ENCODE assay signal across 1 cellular context in genomic region chr19:36378625-36379509, GRCh38.
TF ChIP-seq lines count a peak whose summit lies in the region.

TSS of gene ZFP14 (minus strand) at chr19:36379201. CDS start at chr19:36367892, 11,309 bp downstream.

TF ChIP-seq in WTC11, 78 proteins besides CTCF, POLR2A, EP300 and RAD21 (continued from another document):
- TF ChIP-seq MAX (CRISPR knock-in tag; IDR thresholded peaks at IDR 0.05): peak; percentile 56
- 0 out of 2 replicates have a peak, but pooled peaks have one; percentile 29 for TF ChIP-seq E2F4 (CRISPR knock-in tag; IDR thresholded peaks at IDR 0.05; ENCODE audit: borderline replicate concordance, low read depth)
- TF ChIP-seq, protein P1, sequence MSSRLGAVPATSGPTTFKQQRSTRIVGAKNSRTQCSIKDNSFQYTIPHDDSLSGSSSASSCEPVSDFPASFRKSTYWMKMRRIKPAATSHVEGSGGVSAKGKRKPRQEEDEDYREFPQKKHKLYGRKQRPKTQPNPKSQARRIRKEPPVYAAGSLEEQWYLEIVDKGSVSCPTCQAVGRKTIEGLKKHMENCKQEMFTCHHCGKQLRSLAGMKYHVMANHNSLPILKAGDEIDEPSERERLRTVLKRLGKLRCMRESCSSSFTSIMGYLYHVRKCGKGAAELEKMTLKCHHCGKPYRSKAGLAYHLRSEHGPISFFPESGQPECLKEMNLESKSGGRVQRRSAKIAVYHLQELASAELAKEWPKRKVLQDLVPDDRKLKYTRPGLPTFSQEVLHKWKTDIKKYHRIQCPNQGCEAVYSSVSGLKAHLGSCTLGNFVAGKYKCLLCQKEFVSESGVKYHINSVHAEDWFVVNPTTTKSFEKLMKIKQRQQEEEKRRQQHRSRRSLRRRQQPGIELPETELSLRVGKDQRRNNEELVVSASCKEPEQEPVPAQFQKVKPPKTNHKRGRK (CRISPR knock-in tag; IDR thresholded peaks at IDR 0.05; ENCODE audit: borderline replicate concordance): no peak
- peak; percentile 58; the same call in 1 of the 2 replicates for TF ChIP-seq ZBTB21 (CRISPR knock-in tag; IDR thresholded peaks at IDR 0.05; ENCODE audit: borderline replicate concordance)
- TF ChIP-seq SP1 (CRISPR knock-in tag; conservative IDR thresholded peaks at IDR 0.05): peak; percentile 67
- TF ChIP-seq, protein P2, sequence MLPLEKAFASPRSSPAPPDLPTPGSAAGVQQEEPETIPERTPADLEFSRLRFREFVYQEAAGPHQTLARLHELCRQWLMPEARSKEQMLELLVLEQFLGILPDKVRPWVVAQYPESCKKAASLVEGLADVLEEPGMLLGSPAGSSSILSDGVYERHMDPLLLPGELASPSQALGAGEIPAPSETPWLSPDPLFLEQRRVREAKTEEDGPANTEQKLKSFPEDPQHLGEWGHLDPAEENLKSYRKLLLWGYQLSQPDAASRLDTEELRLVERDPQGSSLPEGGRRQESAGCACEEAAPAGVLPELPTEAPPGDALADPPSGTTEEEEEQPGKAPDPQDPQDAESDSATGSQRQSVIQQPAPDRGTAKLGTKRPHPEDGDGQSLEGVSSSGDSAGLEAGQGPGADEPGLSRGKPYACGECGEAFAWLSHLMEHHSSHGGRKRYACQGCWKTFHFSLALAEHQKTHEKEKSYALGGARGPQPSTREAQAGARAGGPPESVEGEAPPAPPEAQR (CRISPR knock-in tag; IDR thresholded peaks at IDR 0.05): no peak
- TF ChIP-seq ESRRA (CRISPR knock-in tag; IDR thresholded peaks at IDR 0.05; ENCODE audit: borderline replicate concordance): no peak
- TF ChIP-seq HMGXB4 (CRISPR knock-in tag; IDR thresholded peaks at IDR 0.05): peak; percentile 46; the same call in 1 of the 2 replicates
